18 cellular contexts compared by ENCODE assay signal in the genomic region with DNA sequence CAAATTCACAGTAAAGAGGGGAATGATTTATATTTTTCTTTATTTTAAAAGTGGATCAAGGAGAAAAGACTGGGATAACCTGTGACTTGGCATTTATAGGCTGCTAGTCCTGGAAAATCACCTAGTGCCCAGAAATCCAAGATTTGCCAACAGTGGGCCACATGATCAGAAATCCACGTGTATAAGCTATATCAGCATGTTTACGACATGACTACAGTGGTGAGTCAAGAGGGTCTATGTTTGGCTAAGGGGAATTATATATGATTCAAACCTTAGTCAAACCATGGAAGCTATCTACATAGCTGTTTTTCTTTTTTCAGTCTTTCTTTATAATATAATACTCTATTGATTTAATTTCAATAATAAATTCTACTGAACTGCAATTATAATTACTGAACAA. TPM values are rescaled to one million over a fixed set of nuclear protein-coding genes. Genes with fewer than 3 reads are reported as not detected.
DNase-seq lines count a peak whose midpoint lies in the region; ATAC-seq, FAIRE-seq and TF ChIP-seq lines count a peak whose summit lies in the region.
"Had no signal": no experiment of that assay in that cellular context is flagged by ENCODE, and none has a peak within 500 bp of the region (broad histone marks: within the 10 kb centered on the region; RNA-seq: fewer than 3 reads in every experiment).

No MANE protein-coding gene starts in this region.

- H3K4me1 Mint-ChIP-seq in CD8-positive, alpha-beta memory T cell, result peaks cover 23 to 53% (median 44%) of the 10 kb centered on the region in 3 donors
- H3K4me1 Mint-ChIP-seq in activated CD4-positive, alpha-beta memory T cell treated with anti-CD3 and anti-CD28 coated beads for 36 hours (ENCODE audit: low read depth), result peaks cover 6% of the 10 kb centered on the region

- no peaks in the 10 kb centered on the region for H3K36me3 ChIP-seq in CD8-positive, alpha-beta memory T cell (ENCODE audit: insufficient read depth, low read length)
- H3K36me3 ChIP-seq: adrenal gland had no signal

- H3K9me3 Mint-ChIP-seq in CD8-positive, alpha-beta memory T cell, result no peaks in the 10 kb centered on the region
- no peaks in the 10 kb centered on the region for H3K9me3 Mint-ChIP-seq in activated CD4-positive, alpha-beta memory T cell treated with anti-CD3 and anti-CD28 coated beads for 36 hours
- H3K9me3 Mint-ChIP-seq: activated T-cell treated with anti-CD3 and anti-CD28 coated beads, Interleukin-2, amount 50 U/mL, for 24 hours; CD4-positive, alpha-beta T cell had no signal

- no peak for FAIRE-seq in RCC 7860 (lab: Jason Lieb, UNC)
- FAIRE-seq: frontal cortex had no signal

- H3K27ac ChIP-seq in CD8-positive, alpha-beta memory T cell (ENCODE audit: low read depth, low read length), result no peak overlapping the region
- H3K27ac ChIP-seq: adrenal gland, stomach had no signal

- no peaks in the 10 kb centered on the region for H3K4me1 ChIP-seq in CD8-positive, alpha-beta memory T cell (ENCODE audit: insufficient read depth, low read length)
- H3K4me1 ChIP-seq: adrenal gland had no signal

- no peak overlapping the region for H3K27ac Mint-ChIP-seq in CD8-positive, alpha-beta memory T cell
- no peak overlapping the region for H3K27ac Mint-ChIP-seq in activated CD4-positive, alpha-beta memory T cell treated with anti-CD3 and anti-CD28 coated beads for 36 hours
- H3K27ac Mint-ChIP-seq: activated T-cell treated with anti-CD3 and anti-CD28 coated beads, Interleukin-2, amount 50 U/mL, for 24 hours; CD4-positive, alpha-beta T cell had no signal

- no peak overlapping the region for H3K4me3 Mint-ChIP-seq in CD8-positive, alpha-beta memory T cell
- H3K4me3 Mint-ChIP-seq in activated CD4-positive, alpha-beta memory T cell treated with anti-CD3 and anti-CD28 coated beads for 36 hours, result no peak overlapping the region
- H3K4me3 Mint-ChIP-seq: activated T-cell treated with anti-CD3 and anti-CD28 coated beads, Interleukin-2, amount 50 U/mL, for 24 hours; CD4-positive, alpha-beta T cell had no signal

- peaks cover 24 to 76% (median 37%) of the 10 kb centered on the region in 3 donors for H3K36me3 Mint-ChIP-seq in CD8-positive, alpha-beta memory T cell
- peaks cover 32% of the 10 kb centered on the region for H3K36me3 Mint-ChIP-seq in activated CD4-positive, alpha-beta memory T cell treated with anti-CD3 and anti-CD28 coated beads for 36 hours

- peak; percentile 94 for DNase-seq in ELR (ENCODE audit: low read depth)
- peak; percentile 56 for DNase-seq in RCC 7860 (ENCODE audit: low spot score)
- DNase-seq in epithelial cell of esophagus (ENCODE audit: low read depth), result peak; percentile 93
- peak; percentile 86 for DNase-seq in retinal pigment epithelial cell (ENCODE audit: low read depth)
- no peak for DNase-seq in activated CD4-positive, alpha-beta T cell treated with anti-CD3 and anti-CD28 coated beads for 48 hours
- DNase-seq in CD8-positive, alpha-beta memory T cell, result no peak
- DNase-seq in activated CD4-positive, alpha-beta memory T cell treated with anti-CD3 and anti-CD28 coated beads for 36 hours, result no peak
- DNase-seq: activated CD4-positive, alpha-beta T cell treated with anti-CD3 and anti-CD28 coated beads for 4 hours; activated T-cell treated with anti-CD3 and anti-CD28 coated beads, Interleukin-2, amount 50 U/mL, for 24 hours; adrenal gland; CD4-positive, alpha-beta T cell; dermis blood vessel endothelial cell; NCI-H774; nucleus accumbens; stomach had no signal

- H3K4me3 ChIP-seq in epithelial cell of esophagus (ENCODE audit: low read length) (no peak overlapping the region), retinal pigment epithelial cell (ENCODE audit: low read length) (no peak overlapping the region)
- no peak overlapping the region for H3K4me3 ChIP-seq in CD8-positive, alpha-beta memory T cell (ENCODE audit: low read length)
- H3K4me3 ChIP-seq: adrenal gland, stomach had no signal

- no peaks in the 10 kb centered on the region for H3K27me3 Mint-ChIP-seq in CD8-positive, alpha-beta memory T cell
- no peaks in the 10 kb centered on the region for H3K27me3 Mint-ChIP-seq in activated CD4-positive, alpha-beta memory T cell treated with anti-CD3 and anti-CD28 coated beads for 36 hours
- H3K27me3 Mint-ChIP-seq: activated T-cell treated with anti-CD3 and anti-CD28 coated beads, Interleukin-2, amount 50 U/mL, for 24 hours; CD4-positive, alpha-beta T cell had no signal

- intact Hi-C loops in activated CD4-positive, alpha-beta memory T cell treated with anti-CD3 and anti-CD28 coated beads for 36 hours (cut with micrococcal nuclease), result no loop called here

- CTCF ChIA-PET in CD8-positive, alpha-beta memory T cell (lab: Charles Lee), result interaction anchor here (1.6 kb wide), 1 partner anchor 15 kb away, joined by 3 read pairs; a partner anchor contains a TSS
- CTCF ChIA-PET in activated CD4-positive, alpha-beta memory T cell treated with anti-CD3 and anti-CD28 coated beads for 36 hours (lab: Charles Lee), result no interaction called here

- TF ChIP-seq CTCF in epithelial cell of esophagus (IDR thresholded peaks at IDR 0.05; ENCODE audit: insufficient read depth, low read depth, low read length, missing control alignments) (no peak), retinal pigment epithelial cell (conservative IDR thresholded peaks at IDR 0.05; ENCODE audit: low read depth, low read length) (no peak)

- ATAC-seq in HG02885 (IDR thresholded peaks at IDR 0.05; ENCODE audit: poor library complexity, unreplicated experiment), result no peak

- no peaks in the 10 kb centered on the region for H3K9me3 ChIP-seq in CD8-positive, alpha-beta memory T cell (ENCODE audit: low read length)
- H3K9me3 ChIP-seq: adrenal gland, stomach had no signal

- POLR2A ChIA-PET in CD8-positive, alpha-beta memory T cell (lab: Charles Lee), result no interaction called here
- POLR2A ChIA-PET in activated CD4-positive, alpha-beta memory T cell treated with anti-CD3 and anti-CD28 coated beads for 36 hours (lab: Charles Lee), result no interaction called here

- H3K27me3 ChIP-seq in CD8-positive, alpha-beta memory T cell (ENCODE audit: insufficient read depth, low read length, poor library complexity, severe bottlenecking), result no peaks in the 10 kb centered on the region
- H3K27me3 ChIP-seq: adrenal gland, stomach had no signal

RNA-seq across cellular contexts. Expression of a gene that starts 14.3 kb away (rescaled TPM):
- 1 to 10 TPM; 4.4 TPM for total RNA-seq in CD8-positive, alpha-beta memory T cell
- polyA plus RNA-seq in CD8-positive, alpha-beta memory T cell, result 8.3 TPM
- 1 to 10 TPM; 1.9 to 2.4 TPM for total RNA-seq in activated CD4-positive, alpha-beta memory T cell treated with anti-CD3 and anti-CD28 coated beads for 36 hours
- total RNA-seq: G401 had no signal

Comparison
In these comparisons a context has a peak if more than half of its experiments do, and no peak if none do; other contexts are left out.
1. DNase-seq: peak in ELR (single experiment), RCC 7860 (single experiment), epithelial cell of esophagus (single experiment) and retinal pigment epithelial cell (single experiment); none in activated CD4-positive, alpha-beta T cell treated with anti-CD3 and anti-CD28 coated beads for 48 hours (single experiment), CD8-positive, alpha-beta memory T cell (0 of 5) and activated CD4-positive, alpha-beta memory T cell treated with anti-CD3 and anti-CD28 coated beads for 36 hours (single experiment).